In genomic region chr1:162710349-162710748, GRCh38 we compare ENCODE assay signal across 14 cellular contexts.
DNase-seq lines count a peak whose midpoint lies in the region; ATAC-seq, FAIRE-seq and TF ChIP-seq lines count a peak whose summit lies in the region.
"Had no signal": no experiment of that assay in that cellular context is flagged by ENCODE, and none has a peak within 500 bp of the region (broad histone marks: within the 10 kb centered on the region; RNA-seq: fewer than 3 reads in every experiment).

No MANE protein-coding gene starts in this region.

- no peaks in the 10 kb centered on the region for H3K36me3 ChIP-seq in neuronal stem cell (replicated peaks in 1 of 2; ENCODE audit: control insufficient read depth in 2 of 2, insufficient read depth in 2 of 2, low read length in 2 of 2)

- no peak overlapping the region for H2BK120ac ChIP-seq in neuronal stem cell (ENCODE audit: low read depth, low read length)

- no peak overlapping the region for H2AK5ac ChIP-seq in neuronal stem cell (ENCODE audit: low read depth, low read length)

- no peak overlapping the region for H2BK15ac ChIP-seq in neuronal stem cell (ENCODE audit: low read length)

- no peak for DNase-seq in Right ventricle myocardium inferior (ENCODE audit: missing footprints)
- DNase-seq in cardiac septum (ENCODE audit: low spot score): no peak
- DNase-seq in fibroblast of peridontal ligament (ENCODE audit: extremely low read depth): peak; percentile 82
- no peak for DNase-seq in neuronal stem cell (ENCODE audit: low spot score)
- DNase-seq in GM20000 (ENCODE audit: low spot score): no peak
- no peak for DNase-seq in head of caudate nucleus
- no peak for DNase-seq in frontal cortex (ENCODE audit: low spot score in 2 of 2)
- DNase-seq: amygdala; DMS153; effector CD8-positive, alpha-beta T cell; NCI-H1930 had no signal

- TF ChIP-seq CTCF in GM20000 (IDR thresholded peaks at IDR 0.05; ENCODE audit: extremely low read depth, missing control alignments): no peak

- no peak overlapping the region for H3K4me2 ChIP-seq in neuronal stem cell (ENCODE audit: insufficient read depth, low read length, poor library complexity, severe bottlenecking)

- H3K9ac ChIP-seq in neuronal stem cell (ENCODE audit: low read depth, low read length, poor library complexity): no peak overlapping the region

- H2AFZ ChIP-seq in neuronal stem cell (ENCODE audit: low read length): peak overlapping the region; percentile 14

- H3K9me3 ChIP-seq in neuronal stem cell (replicated peaks in 1 of 2; ENCODE audit: control insufficient read depth in 2 of 2, insufficient read depth in 1 of 2, low read depth in 1 of 2, low read length in 2 of 2): no peaks in the 10 kb centered on the region

- H3K27me3 ChIP-seq in neuronal stem cell (ENCODE audit: control insufficient read depth in 3 of 3, insufficient read depth in 3 of 3, low read depth in 1 of 3, low read length in 3 of 3): no peaks in the 10 kb centered on the region

- no peak overlapping the region for H3K23ac ChIP-seq in neuronal stem cell (ENCODE audit: low read depth, low read length, poor library complexity)

- no peaks in the 10 kb centered on the region for H3K79me1 ChIP-seq in neuronal stem cell (ENCODE audit: low read depth, low read length)

- ATAC-seq in Right ventricle myocardium inferior (peak; percentile 38), HG03108 (IDR thresholded peaks at IDR 0.05; ENCODE audit: unreplicated experiment) (no peak)

- H3K4me1 ChIP-seq in neuronal stem cell (ENCODE audit: control insufficient read depth in 2 of 2, insufficient read depth in 1 of 2, low read depth in 1 of 2, low read length in 2 of 2): no peaks in the 10 kb centered on the region

- H3K27ac ChIP-seq in neuronal stem cell (replicated peaks; ENCODE audit: low read length): no peak overlapping the region

- H2BK5ac ChIP-seq in neuronal stem cell (ENCODE audit: low read length): no peak overlapping the region

- H3K14ac ChIP-seq in neuronal stem cell (ENCODE audit: low read length): no peak overlapping the region

- no peak overlapping the region for H3K4ac ChIP-seq in neuronal stem cell (ENCODE audit: low read length)

- no peak overlapping the region for H4K8ac ChIP-seq in neuronal stem cell (ENCODE audit: low read depth, low read length)

- H3K4me3 ChIP-seq in neuronal stem cell (ENCODE audit: low read length in 2 of 2): no peak overlapping the region

- H4K91ac ChIP-seq in neuronal stem cell (ENCODE audit: low read depth, low read length, poor library complexity): no peak overlapping the region

- H2BK12ac ChIP-seq in neuronal stem cell (ENCODE audit: low read length): no peak overlapping the region

- H3K18ac ChIP-seq in neuronal stem cell (ENCODE audit: low read length): no peak overlapping the region

- no CpG with 5 or more reads among the region's 1 CpG for WGBS in neuronal stem cell (ENCODE audit: extremely low coverage in 2 of 2, insufficient read length in 2 of 2, insufficient replicate concordance in 1 of 2), 2 donors

- intact Hi-C loops in Right ventricle myocardium inferior (cut with DNase I) (no loop called here), cardiac septum (cut with DNase I) (no loop called here), head of caudate nucleus (cut with DNase I) (no loop called here)

- FAIRE-seq in frontal cortex (lab: Jason Lieb, UNC): no peak
- FAIRE-seq: A204.1, GM12892 had no signal
